In the genomic region with DNA sequence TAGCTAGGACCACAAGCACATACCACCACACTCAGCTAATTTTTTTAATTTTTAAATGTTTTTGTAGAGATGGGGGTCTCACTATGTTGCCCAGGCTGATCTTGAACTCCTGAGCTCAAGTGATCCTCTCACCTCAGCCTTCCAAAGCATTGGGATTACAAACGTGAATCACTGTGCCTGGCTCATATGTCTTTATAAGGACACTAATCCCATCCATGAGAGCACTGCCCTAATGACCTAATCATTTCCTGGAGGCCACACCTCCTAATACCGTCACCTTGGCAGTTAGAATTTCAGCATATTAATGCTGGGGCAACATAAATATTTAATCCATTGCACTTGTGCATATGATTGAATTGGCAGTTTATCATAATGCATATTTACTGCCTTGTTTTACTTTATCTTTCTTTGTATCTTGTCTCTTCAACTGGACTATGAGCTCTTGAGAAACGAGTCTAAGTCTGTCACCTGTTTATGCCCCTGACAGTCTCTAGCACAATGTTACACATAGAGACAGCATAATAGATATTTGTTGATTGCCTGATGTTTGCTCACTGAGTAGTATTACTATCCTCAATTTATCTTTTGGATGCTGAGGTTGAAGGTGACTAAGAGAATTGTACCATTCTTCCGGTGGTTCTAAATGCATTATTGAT, we compare ENCODE assay signal across 1 cellular context.
TF ChIP-seq lines count a peak whose summit lies in the region.

No MANE protein-coding gene starts in this region.

TF ChIP-seq in GM23338, 12 proteins besides CTCF, POLR2A, EP300 and RAD21 (continued from another document):
- TF ChIP-seq, protein P1, sequence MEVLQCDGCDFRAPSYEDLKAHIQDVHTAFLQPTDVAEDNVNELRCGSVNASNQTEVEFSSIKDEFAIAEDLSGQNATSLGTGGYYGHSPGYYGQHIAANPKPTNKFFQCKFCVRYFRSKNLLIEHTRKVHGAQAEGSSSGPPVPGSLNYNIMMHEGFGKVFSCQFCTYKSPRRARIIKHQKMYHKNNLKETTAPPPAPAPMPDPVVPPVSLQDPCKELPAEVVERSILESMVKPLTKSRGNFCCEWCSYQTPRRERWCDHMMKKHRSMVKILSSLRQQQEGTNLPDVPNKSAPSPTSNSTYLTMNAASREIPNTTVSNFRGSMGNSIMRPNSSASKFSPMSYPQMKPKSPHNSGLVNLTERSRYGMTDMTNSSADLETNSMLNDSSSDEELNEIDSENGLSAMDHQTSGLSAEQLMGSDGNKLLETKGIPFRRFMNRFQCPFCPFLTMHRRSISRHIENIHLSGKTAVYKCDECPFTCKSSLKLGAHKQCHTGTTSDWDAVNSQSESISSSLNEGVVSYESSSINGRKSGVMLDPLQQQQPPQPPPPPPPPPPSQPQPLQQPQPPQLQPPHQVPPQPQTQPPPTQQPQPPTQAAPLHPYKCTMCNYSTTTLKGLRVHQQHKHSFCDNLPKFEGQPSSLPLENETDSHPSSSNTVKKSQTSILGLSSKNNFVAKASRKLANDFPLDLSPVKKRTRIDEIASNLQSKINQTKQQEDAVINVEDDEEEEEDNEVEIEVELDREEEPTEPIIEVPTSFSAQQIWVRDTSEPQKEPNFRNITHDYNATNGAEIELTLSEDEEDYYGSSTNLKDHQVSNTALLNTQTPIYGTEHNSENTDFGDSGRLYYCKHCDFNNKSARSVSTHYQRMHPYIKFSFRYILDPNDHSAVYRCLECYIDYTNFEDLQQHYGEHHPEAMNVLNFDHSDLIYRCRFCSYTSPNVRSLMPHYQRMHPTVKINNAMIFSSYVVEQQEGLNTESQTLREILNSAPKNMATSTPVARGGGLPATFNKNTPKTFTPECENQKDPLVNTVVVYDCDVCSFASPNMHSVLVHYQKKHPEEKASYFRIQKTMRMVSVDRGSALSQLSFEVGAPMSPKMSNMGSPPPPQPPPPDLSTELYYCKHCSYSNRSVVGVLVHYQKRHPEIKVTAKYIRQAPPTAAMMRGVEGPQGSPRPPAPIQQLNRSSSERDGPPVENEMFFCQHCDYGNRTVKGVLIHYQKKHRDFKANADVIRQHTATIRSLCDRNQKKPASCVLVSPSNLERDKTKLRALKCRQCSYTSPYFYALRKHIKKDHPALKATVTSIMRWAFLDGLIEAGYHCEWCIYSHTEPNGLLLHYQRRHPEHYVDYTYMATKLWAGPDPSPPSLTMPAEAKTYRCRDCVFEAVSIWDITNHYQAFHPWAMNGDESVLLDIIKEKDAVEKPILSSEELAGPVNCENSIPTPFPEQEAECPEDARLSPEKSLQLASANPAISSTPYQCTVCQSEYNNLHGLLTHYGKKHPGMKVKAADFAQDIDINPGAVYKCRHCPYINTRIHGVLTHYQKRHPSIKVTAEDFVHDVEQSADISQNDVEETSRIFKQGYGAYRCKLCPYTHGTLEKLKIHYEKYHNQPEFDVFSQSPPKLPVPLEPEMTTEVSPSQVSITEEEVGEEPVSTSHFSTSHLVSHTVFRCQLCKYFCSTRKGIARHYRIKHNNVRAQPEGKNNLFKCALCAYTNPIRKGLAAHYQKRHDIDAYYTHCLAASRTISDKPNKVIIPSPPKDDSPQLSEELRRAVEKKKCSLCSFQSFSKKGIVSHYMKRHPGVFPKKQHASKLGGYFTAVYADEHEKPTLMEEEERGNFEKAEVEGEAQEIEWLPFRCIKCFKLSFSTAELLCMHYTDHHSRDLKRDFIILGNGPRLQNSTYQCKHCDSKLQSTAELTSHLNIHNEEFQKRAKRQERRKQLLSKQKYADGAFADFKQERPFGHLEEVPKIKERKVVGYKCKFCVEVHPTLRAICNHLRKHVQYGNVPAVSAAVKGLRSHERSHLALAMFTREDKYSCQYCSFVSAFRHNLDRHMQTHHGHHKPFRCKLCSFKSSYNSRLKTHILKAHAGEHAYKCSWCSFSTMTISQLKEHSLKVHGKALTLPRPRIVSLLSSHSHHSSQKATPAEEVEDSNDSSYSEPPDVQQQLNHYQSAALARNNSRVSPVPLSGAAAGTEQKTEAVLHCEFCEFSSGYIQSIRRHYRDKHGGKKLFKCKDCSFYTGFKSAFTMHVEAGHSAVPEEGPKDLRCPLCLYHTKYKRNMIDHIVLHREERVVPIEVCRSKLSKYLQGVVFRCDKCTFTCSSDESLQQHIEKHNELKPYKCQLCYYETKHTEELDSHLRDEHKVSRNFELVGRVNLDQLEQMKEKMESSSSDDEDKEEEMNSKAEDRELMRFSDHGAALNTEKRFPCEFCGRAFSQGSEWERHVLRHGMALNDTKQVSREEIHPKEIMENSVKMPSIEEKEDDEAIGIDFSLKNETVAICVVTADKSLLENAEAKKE (CRISPR knock-in tag; IDR thresholded peaks at IDR 0.05): no peak
- TF ChIP-seq NANOG (IDR thresholded peaks at IDR 0.05; ENCODE audit: borderline replicate concordance) (no peak), EZH2 (IDR thresholded peaks at IDR 0.05; ENCODE audit: low read depth, unreplicated experiment) (no peak), STAT1 (IDR thresholded peaks at IDR 0.05; ENCODE audit: unreplicated experiment) (no peak), POLR2AphosphoS5 (IDR thresholded peaks at IDR 0.05; ENCODE audit: low read depth) (no peak), CREB1 (CRISPR knock-in tag; IDR thresholded peaks at IDR 0.05; ENCODE audit: low read depth) (no peak), ZNF114 (CRISPR knock-in tag; IDR thresholded peaks at IDR 0.05) (no peak), JUNB (IDR thresholded peaks at IDR 0.05; ENCODE audit: unreplicated experiment) (no peak), EZH2phosphoT487 (IDR thresholded peaks at IDR 0.05; ENCODE audit: unreplicated experiment) (no peak)
- TF ChIP-seq, protein P2, sequence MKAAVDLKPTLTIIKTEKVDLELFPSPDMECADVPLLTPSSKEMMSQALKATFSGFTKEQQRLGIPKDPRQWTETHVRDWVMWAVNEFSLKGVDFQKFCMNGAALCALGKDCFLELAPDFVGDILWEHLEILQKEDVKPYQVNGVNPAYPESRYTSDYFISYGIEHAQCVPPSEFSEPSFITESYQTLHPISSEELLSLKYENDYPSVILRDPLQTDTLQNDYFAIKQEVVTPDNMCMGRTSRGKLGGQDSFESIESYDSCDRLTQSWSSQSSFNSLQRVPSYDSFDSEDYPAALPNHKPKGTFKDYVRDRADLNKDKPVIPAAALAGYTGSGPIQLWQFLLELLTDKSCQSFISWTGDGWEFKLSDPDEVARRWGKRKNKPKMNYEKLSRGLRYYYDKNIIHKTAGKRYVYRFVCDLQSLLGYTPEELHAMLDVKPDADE (IDR thresholded peaks at IDR 0.05): no peak
